In genomic region chr3:112460519-112460918, GRCh38 we compare ENCODE assay signal across 12 cellular contexts. TPM values are rescaled to one million over a fixed set of nuclear protein-coding genes. Genes with fewer than 3 reads are reported as not detected.
DNase-seq lines count a peak whose midpoint lies in the region; ATAC-seq and TF ChIP-seq lines count a peak whose summit lies in the region.
"Had no signal": no experiment of that assay in that cellular context is flagged by ENCODE, and none has a peak within 500 bp of the region (broad histone marks: within the 10 kb centered on the region; RNA-seq: fewer than 3 reads in every experiment).

No MANE protein-coding gene starts in this region.

- TF ChIP-seq CTCF in heart right ventricle (IDR thresholded peaks at IDR 0.05), result no peak

- no peaks in the 10 kb centered on the region for H3K27me3 ChIP-seq in BLaER1
- no peaks in the 10 kb centered on the region for H3K27me3 ChIP-seq in heart right ventricle

- H3K9me3 ChIP-seq in BLaER1, result 0 out of 2 replicates have a peak, but pooled peaks cover 6% of the 10 kb centered on the region
- H3K9me3 ChIP-seq in heart right ventricle, result peaks cover 0 to 5% (median 0%) of the 10 kb centered on the region in 11 donors

- H3K4me3 ChIP-seq in BLaER1 (no peak overlapping the region), heart right ventricle (no peak overlapping the region)

- H3K4me1 ChIP-seq in BLaER1, result peaks cover 47% of the 10 kb centered on the region
- H3K4me1 ChIP-seq in heart right ventricle, result peaks cover 0 to 29% (median 0%) of the 10 kb centered on the region in 9 donors
- H3K4me1 ChIP-seq: parathyroid adenoma had no signal

- intact Hi-C loops in heart right ventricle (cut with DNase I), result no loop called here

- H3K27ac ChIP-seq in BLaER1, result peak overlapping the region; percentile 11; the same call in 1 of the 2 replicates
- no peak overlapping the region for H3K27ac ChIP-seq in heart right ventricle
- H3K27ac ChIP-seq: parathyroid adenoma had no signal

- H3K4me2 ChIP-seq in BLaER1, result peak overlapping the region; percentile 35

- no peaks in the 10 kb centered on the region for H4K20me1 ChIP-seq in BLaER1

- peak; percentile 52 for ATAC-seq in GM18870 (IDR thresholded peaks at IDR 0.05; ENCODE audit: unreplicated experiment)
- ATAC-seq in HG02759 (IDR thresholded peaks at IDR 0.05; ENCODE audit: unreplicated experiment), result peak; percentile 63
- no peak for ATAC-seq in heart right ventricle
- no peak for ATAC-seq in HG03521 (IDR thresholded peaks at IDR 0.05; ENCODE audit: unreplicated experiment)
- ATAC-seq: Right ventricle myocardium inferior had no signal

- H3K9ac ChIP-seq in BLaER1, result no peak overlapping the region
- H3K9ac ChIP-seq: parathyroid adenoma had no signal

- no peaks in the 10 kb centered on the region for H3K36me3 ChIP-seq in BLaER1
- no peaks in the 10 kb centered on the region for H3K36me3 ChIP-seq in heart right ventricle

- DNase-seq in MV-4-11 (lab: John Stamatoyannopoulos, UW) (peak; percentile 19), GM03348 (ENCODE audit: low spot score) (no peak), heart right ventricle (no peak), AML-193 (lab: John Stamatoyannopoulos, UW) (no peak)
- DNase-seq: C1 segment of cervical spinal cord had no signal

RNA-seq across cellular contexts. Expression of gene BTLA, which starts 38.8 kb away (rescaled TPM):
- under 1 TPM in 4 of 10 donors, not detected in 6; 0.07 to 0.97 (median 0.18) TPM for total RNA-seq in heart right ventricle
- under 1 TPM in 1 of 2 donors, not detected in 1; 0.03 TPM for polyA plus RNA-seq in heart right ventricle
- total RNA-seq: endothelial cell of umbilical vein had no signal
- polyA plus RNA-seq: endothelial cell of umbilical vein had no signal

Comparison
In these comparisons a context has a peak if more than half of its experiments do, and no peak if none do; other contexts are left out.
1. ATAC-seq: peak in GM18870 (single experiment) and HG02759 (single experiment); none in heart right ventricle (0 of 8) and HG03521 (single experiment).